In the genomic region with DNA sequence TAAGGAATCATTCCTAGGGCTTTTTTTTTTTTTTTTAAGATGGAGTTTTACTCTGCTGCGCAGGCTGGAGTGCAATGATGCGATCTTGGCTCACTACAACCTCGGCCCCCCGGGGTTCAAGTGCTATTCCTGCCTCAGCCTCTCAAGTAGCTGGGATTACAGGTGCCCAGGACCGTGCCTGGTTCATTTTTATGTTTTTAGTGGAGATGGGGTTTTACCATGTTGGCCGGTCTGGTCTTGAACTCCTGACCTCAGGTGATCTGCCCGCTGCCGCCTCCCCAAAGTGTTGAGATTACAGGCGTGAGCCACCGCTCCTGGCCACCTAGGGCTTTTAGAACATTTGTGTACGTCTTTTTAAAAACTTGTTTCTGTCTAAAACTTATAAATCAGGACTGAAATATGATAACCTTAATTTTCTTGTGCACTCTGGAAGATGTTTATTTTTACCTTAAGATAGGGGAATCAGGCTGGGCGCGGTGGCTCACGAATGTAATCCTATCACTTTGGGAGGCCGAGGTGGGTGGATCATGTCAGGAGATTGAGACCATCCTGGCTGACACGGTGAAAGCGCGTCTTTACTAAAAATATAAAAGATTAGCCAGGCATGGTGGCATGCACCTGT, we compare ENCODE assay signal across 21 cellular contexts.
"Had no signal": no experiment of that assay in that cellular context is flagged by ENCODE, and none has a peak within 500 bp of the region (broad histone marks: within the 10 kb centered on the region; RNA-seq: fewer than 3 reads in every experiment).

No MANE protein-coding gene starts in this region.

- H3K9me3 ChIP-seq: MG63, SJSA1 had no signal

- H3K27me3 ChIP-seq: MG63, SJSA1 had no signal

- H3K4me1 ChIP-seq: SJSA1 had no signal

- DNase-seq: KBM-7, MG63, NCI-H1092, NCI-H1105 treated with DMSO at 0.1 percent for 48 hours, NCI-H1417 treated with DMSO at 0.1 percent for 48 hours, NCI-H146, NCI-H187, NCI-H2029, NCI-H2081 treated with DMSO at 0.1 percent for 48 hours, NCI-H2171, NCI-H226, NCI-H446, NCI-H510A, NCI-H524 treated with DMSO at 0.1 percent for 48 hours, NCI-H69, NCI-H774, Right ventricle myocardium superior, RPMI8226, SIG-M5 had no signal

- H3K27ac ChIP-seq: SJSA1 had no signal

- H3K4me3 ChIP-seq: MG63, SJSA1, SK-N-MC had no signal
